In the genomic region with DNA sequence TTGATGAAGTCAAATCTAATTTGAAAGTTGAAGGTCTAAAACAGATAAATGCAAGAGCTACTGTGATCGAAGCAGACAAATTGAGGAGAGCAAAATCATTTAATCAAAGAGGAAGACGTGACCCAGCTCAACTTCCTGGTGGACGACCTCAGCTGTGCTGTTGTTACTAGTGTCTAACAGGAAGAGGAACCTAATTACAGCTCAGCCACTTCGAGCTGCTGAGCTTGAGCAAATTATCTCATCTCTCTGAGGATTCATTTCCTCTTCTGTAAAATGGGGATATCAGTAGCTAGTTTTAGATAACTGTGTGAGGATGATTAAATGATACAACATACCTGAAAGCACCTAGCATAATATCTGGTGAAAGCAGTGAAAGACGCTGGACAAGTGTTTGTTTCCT, we compare ENCODE assay signal across 9 cellular contexts. TPM values are rescaled to one million over a fixed set of nuclear protein-coding genes. Genes with fewer than 3 reads are reported as not detected.
DNase-seq lines count a peak whose midpoint lies in the region; ATAC-seq, FAIRE-seq and TF ChIP-seq lines count a peak whose summit lies in the region.
"Had no signal": no experiment of that assay in that cellular context is flagged by ENCODE, and none has a peak within 500 bp of the region (broad histone marks: within the 10 kb centered on the region; RNA-seq: fewer than 3 reads in every experiment).

No MANE protein-coding gene starts in this region.

- peak; percentile 62 for ATAC-seq in Right ventricle myocardium superior (ENCODE audit: poor library complexity)
- ATAC-seq in HG03060 (IDR thresholded peaks at IDR 0.05; ENCODE audit: low read depth, unreplicated experiment) = peak; percentile 70
- peak; percentile 69 for ATAC-seq in stimulated activated effector memory CD8-positive, alpha-beta T cell treated with anti-CD3 and anti-CD28 coated beads, Interleukin-12 subunit alpha, Interleukin-12 subunit beta, amount 100 ng/mL, for 72 hours

- DNase-seq in Right ventricle myocardium superior (peak; percentile 45), left ventricle myocardium inferior (no peak), NCI-H128 (lab: John Stamatoyannopoulos, UW; ENCODE audit: unreplicated experiment) (no peak), NCI-H748 treated with DMSO at 0.1 percent for 48 hours (lab: John Stamatoyannopoulos, UW) (no peak), D721Med (ENCODE audit: insufficient read length, low spot score) (no peak)
- DNase-seq in T-helper 2 cell treated with Interferon-gamma antibody and Interleukin-4, amounts not matched to agents 5 μg/mL and 100 μg/mL, for 36 hours (ENCODE audit: low spot score) = no peak
- no peak for DNase-seq in stimulated activated effector memory CD8-positive, alpha-beta T cell treated with anti-CD3 and anti-CD28 coated beads, Interleukin-12 subunit alpha, Interleukin-12 subunit beta, amount 100 ng/mL, for 72 hours (ENCODE audit: low spot score in 2 of 2)

- no peak for FAIRE-seq in D721Med (lab: Jason Lieb, UNC)

- peaks cover 13% of the 10 kb centered on the region for H3K4me1 Mint-ChIP-seq in T-helper 2 cell treated with Interferon-gamma antibody and Interleukin-4, amounts not matched to agents 5 μg/mL and 100 μg/mL, for 36 hours (ENCODE audit: low read depth)
- peaks cover 13% of the 10 kb centered on the region for H3K4me1 Mint-ChIP-seq in stimulated activated effector memory CD8-positive, alpha-beta T cell treated with anti-CD3 and anti-CD28 coated beads, Interleukin-12 subunit alpha, Interleukin-12 subunit beta, amount 100 ng/mL, for 72 hours

- no peaks in the 10 kb centered on the region for H3K27me3 ChIP-seq in left ventricle myocardium inferior (ENCODE audit: low read depth)

- H3K36me3 Mint-ChIP-seq in T-helper 2 cell treated with Interferon-gamma antibody and Interleukin-4, amounts not matched to agents 5 μg/mL and 100 μg/mL, for 36 hours (ENCODE audit: low read depth) = no peaks in the 10 kb centered on the region
- no peaks in the 10 kb centered on the region for H3K36me3 Mint-ChIP-seq in stimulated activated effector memory CD8-positive, alpha-beta T cell treated with anti-CD3 and anti-CD28 coated beads, Interleukin-12 subunit alpha, Interleukin-12 subunit beta, amount 100 ng/mL, for 72 hours

- H3K27me3 Mint-ChIP-seq in T-helper 2 cell treated with Interferon-gamma antibody and Interleukin-4, amounts not matched to agents 5 μg/mL and 100 μg/mL, for 36 hours (ENCODE audit: low read depth) = no peaks in the 10 kb centered on the region

- no peak overlapping the region for H3K4me3 ChIP-seq in left ventricle myocardium inferior

- H3K27ac Mint-ChIP-seq in T-helper 2 cell treated with Interferon-gamma antibody and Interleukin-4, amounts not matched to agents 5 μg/mL and 100 μg/mL, for 36 hours = peak overlapping the region; percentile 81
- peak overlapping the region; percentile 89 for H3K27ac Mint-ChIP-seq in stimulated activated effector memory CD8-positive, alpha-beta T cell treated with anti-CD3 and anti-CD28 coated beads, Interleukin-12 subunit alpha, Interleukin-12 subunit beta, amount 100 ng/mL, for 72 hours

- intact Hi-C loops in Right ventricle myocardium superior (cut with DNase I) (no loop called here), left ventricle myocardium inferior (cut with micrococcal nuclease) (no loop called here)

- no peaks in the 10 kb centered on the region for H3K36me3 ChIP-seq in left ventricle myocardium inferior

- peak overlapping the region; percentile 58 for H3K4me3 Mint-ChIP-seq in T-helper 2 cell treated with Interferon-gamma antibody and Interleukin-4, amounts not matched to agents 5 μg/mL and 100 μg/mL, for 36 hours
- peak overlapping the region; percentile 35 for H3K4me3 Mint-ChIP-seq in stimulated activated effector memory CD8-positive, alpha-beta T cell treated with anti-CD3 and anti-CD28 coated beads, Interleukin-12 subunit alpha, Interleukin-12 subunit beta, amount 100 ng/mL, for 72 hours

- H3K27ac ChIP-seq in left ventricle myocardium inferior (replicated peaks) = no peak overlapping the region

- no peaks in the 10 kb centered on the region for H3K9me3 Mint-ChIP-seq in T-helper 2 cell treated with Interferon-gamma antibody and Interleukin-4, amounts not matched to agents 5 μg/mL and 100 μg/mL, for 36 hours
- H3K9me3 Mint-ChIP-seq in stimulated activated effector memory CD8-positive, alpha-beta T cell treated with anti-CD3 and anti-CD28 coated beads, Interleukin-12 subunit alpha, Interleukin-12 subunit beta, amount 100 ng/mL, for 72 hours = no peaks in the 10 kb centered on the region

- TF ChIP-seq CTCF in left ventricle myocardium inferior (IDR thresholded peaks at IDR 0.05; ENCODE audit: borderline replicate concordance) = no peak
- TF ChIP-seq CTCF in D721Med (IDR thresholded peaks at IDR 0.05; ENCODE audit: insufficient read depth, missing control alignments) = no peak

- H3K4me1 ChIP-seq in left ventricle myocardium inferior = peaks cover 6% of the 10 kb centered on the region

- no peaks in the 10 kb centered on the region for H3K9me3 ChIP-seq in left ventricle myocardium inferior (replicated peaks)

RNA-seq across cellular contexts. Expression of gene OLFML1, which starts 48.6 kb away (rescaled TPM):
- total RNA-seq in Right ventricle myocardium superior = 6.5 TPM
- total RNA-seq in left ventricle myocardium inferior = 7.3 TPM
- total RNA-seq: T-helper 1 cell treated with Interleukin-12 subunit alpha and Interleukin-12 subunit beta and Interleukin-4 antibody, amounts not matched to agents 30 ng/mL and 1 ng/mL, for 36 hours had no signal
